In the genomic region with DNA sequence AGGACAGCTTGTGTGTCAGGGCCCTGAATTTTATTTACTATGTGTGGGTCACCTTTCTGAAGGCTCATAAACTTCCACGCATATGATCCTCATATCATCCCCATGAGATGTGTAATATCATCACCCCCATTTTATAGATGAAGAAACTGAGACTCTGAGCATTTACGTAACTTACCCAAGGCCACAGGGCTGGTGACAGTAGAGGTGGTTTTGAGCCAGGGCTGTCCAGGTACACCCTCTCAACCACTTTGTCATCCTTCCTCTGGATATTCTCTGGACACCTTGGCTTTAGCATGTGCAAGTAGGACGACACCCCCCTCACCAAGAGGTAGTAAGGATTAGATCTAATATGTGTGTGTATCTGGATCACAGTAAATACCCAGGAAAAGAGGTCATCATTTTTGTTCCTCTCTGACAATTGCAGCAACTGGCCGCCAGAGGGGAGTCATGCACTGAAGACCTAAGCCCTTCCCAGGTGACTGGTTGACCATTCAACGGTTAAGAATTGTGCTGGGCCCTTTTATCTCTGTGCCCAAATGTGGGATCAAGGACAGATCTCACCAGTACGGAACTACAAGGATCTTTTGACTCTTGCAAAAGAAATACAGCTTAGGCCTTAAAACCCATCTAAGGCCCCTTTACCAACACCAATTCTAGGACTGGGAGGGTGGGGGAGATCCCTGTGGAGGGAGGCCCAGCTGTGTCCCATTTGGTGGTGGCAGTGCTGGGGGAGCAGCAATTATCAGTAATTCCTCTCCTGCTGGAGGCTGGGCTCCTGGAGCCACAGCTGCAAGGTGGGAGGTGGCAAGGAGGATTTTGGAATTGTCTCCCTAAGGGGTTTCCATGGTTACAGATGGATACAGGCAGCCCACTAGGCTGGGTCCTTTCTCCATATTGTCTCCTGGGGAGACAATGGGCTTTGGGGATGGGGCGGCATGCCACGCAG, we compare ENCODE assay signal across 1 cellular context.
TF ChIP-seq lines count a peak whose summit lies in the region.

No MANE protein-coding gene starts in this region.

TF ChIP-seq in GM12878, 131 proteins besides CTCF, POLR2A, EP300 and RAD21 (continued from another document):
- TF ChIP-seq BMI1 (IDR thresholded peaks at IDR 0.05; ENCODE audit: borderline replicate concordance) (peak; percentile 52; the same call in 1 of the 2 replicates), CBX5 (IDR thresholded peaks at IDR 0.05; ENCODE audit: low read depth) (no peak), BHLHE40 (IDR thresholded peaks at IDR 0.05; ENCODE audit: borderline replicate concordance in 1 of 2, low read depth in 2 of 2, low read length in 1 of 2) (0 out of 4 replicates have a peak, but pooled peaks of 1 of the 2 experiments have one; percentile 17), CREM (IDR thresholded peaks at IDR 0.05; ENCODE audit: low read depth) (no peak), MYC (IDR thresholded peaks at IDR 0.05; ENCODE audit: insufficient read depth, insufficient read length, insufficient replicate concordance, low read length, severe bottlenecking) (no peak), YBX1 (IDR thresholded peaks at IDR 0.05) (no peak), POU2F2 (IDR thresholded peaks at IDR 0.05; ENCODE audit: borderline replicate concordance, low read depth, low read length) (peak; percentile 69; the same call in 1 of the 3 replicates), YY1 (IDR thresholded peaks at IDR 0.05; ENCODE audit: low read depth, low read length) (peak; percentile 82), HSF1 (IDR thresholded peaks at IDR 0.05; ENCODE audit: low read depth, low read length) (no peak), SUZ12 (IDR thresholded peaks at IDR 0.05; ENCODE audit: unreplicated experiment) (no peak), GATAD2B (conservative IDR thresholded peaks at IDR 0.05; ENCODE audit: low read depth) (no peak), SMC3 (IDR thresholded peaks at IDR 0.05; ENCODE audit: borderline replicate concordance, low read length) (peak; percentile 100), NFIC (IDR thresholded peaks at IDR 0.05; ENCODE audit: low read depth, low read length) (no peak), RUNX3 (IDR thresholded peaks at IDR 0.05; ENCODE audit: low read length) (peak; percentile 22), SMARCA5 (IDR thresholded peaks at IDR 0.05) (peak; percentile 80; the same call in 1 of the 2 replicates), ATF3 (IDR thresholded peaks at IDR 0.05; ENCODE audit: borderline replicate concordance, extremely low read depth, low read depth, low read length) (peak; percentile 27; the same call in 1 of the 2 replicates)
- TF ChIP-seq, protein P1, sequence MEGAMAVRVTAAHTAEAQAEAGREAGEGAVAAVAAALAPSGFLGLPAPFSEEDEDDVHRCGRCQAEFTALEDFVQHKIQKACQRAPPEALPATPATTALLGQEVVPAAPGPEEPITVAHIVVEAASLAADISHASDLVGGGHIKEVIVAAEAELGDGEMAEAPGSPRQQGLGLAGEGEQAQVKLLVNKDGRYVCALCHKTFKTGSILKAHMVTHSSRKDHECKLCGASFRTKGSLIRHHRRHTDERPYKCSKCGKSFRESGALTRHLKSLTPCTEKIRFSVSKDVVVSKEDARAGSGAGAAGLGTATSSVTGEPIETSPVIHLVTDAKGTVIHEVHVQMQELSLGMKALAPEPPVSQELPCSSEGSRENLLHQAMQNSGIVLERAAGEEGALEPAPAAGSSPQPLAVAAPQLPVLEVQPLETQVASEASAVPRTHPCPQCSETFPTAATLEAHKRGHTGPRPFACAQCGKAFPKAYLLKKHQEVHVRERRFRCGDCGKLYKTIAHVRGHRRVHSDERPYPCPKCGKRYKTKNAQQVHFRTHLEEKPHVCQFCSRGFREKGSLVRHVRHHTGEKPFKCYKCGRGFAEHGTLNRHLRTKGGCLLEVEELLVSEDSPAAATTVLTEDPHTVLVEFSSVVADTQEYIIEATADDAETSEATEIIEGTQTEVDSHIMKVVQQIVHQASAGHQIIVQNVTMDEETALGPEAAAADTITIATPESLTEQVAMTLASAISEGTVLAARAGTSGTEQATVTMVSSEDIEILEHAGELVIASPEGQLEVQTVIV (IDR thresholded peaks at IDR 0.05; ENCODE audit: borderline replicate concordance, partially characterized antibody): no peak
- TF ChIP-seq, protein P2, sequence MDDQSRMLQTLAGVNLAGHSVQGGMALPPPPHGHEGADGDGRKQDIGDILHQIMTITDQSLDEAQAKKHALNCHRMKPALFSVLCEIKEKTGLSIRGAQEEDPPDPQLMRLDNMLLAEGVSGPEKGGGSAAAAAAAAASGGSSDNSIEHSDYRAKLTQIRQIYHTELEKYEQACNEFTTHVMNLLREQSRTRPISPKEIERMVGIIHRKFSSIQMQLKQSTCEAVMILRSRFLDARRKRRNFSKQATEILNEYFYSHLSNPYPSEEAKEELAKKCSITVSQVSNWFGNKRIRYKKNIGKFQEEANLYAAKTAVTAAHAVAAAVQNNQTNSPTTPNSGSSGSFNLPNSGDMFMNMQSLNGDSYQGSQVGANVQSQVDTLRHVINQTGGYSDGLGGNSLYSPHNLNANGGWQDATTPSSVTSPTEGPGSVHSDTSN (IDR thresholded peaks at IDR 0.05; ENCODE audit: insufficient replicate concordance, low read depth, low read length): no peak
